ENCODE assay signal across 1 cellular context in the genomic region with DNA sequence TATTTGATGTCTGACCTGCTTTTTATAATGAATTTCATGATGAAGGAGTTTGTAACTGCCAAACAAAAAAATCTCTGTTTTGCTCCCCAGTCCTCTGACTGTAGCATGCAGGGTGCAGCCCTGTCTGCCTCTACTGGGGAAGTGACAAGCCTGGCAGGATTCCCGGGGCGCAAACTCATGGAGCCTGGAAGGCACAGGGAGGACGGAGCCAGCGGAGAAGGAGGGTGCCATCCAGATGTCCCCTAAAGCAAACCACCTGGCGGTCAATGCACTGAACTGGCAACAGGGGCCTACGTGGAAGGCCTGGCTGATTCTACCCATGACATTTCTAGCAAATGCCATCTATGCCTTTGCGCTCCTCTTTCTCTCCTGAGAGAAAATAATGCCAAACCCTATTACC.
TF ChIP-seq lines count a peak whose summit lies in the region.

No MANE protein-coding gene starts in this region.

TF ChIP-seq in HepG2, 621 proteins besides CTCF, POLR2A, EP300 and RAD21 (continued from another document):
- TF ChIP-seq ZFAT (CRISPR knock-in tag; conservative IDR thresholded peaks at IDR 0.05) (no peak), RARG (CRISPR knock-in tag; IDR thresholded peaks at IDR 0.05; ENCODE audit: low read depth) (no peak), TBX3 (IDR thresholded peaks at IDR 0.05; ENCODE audit: borderline replicate concordance) (no peak), IRF2 (CRISPR knock-in tag; IDR thresholded peaks at IDR 0.05) (no peak), ZNF775 (CRISPR knock-in tag; IDR thresholded peaks at IDR 0.05; ENCODE audit: borderline replicate concordance) (no peak), YEATS4 (CRISPR knock-in tag; IDR thresholded peaks at IDR 0.05; ENCODE audit: borderline replicate concordance) (no peak)
- TF ChIP-seq, protein P1, sequence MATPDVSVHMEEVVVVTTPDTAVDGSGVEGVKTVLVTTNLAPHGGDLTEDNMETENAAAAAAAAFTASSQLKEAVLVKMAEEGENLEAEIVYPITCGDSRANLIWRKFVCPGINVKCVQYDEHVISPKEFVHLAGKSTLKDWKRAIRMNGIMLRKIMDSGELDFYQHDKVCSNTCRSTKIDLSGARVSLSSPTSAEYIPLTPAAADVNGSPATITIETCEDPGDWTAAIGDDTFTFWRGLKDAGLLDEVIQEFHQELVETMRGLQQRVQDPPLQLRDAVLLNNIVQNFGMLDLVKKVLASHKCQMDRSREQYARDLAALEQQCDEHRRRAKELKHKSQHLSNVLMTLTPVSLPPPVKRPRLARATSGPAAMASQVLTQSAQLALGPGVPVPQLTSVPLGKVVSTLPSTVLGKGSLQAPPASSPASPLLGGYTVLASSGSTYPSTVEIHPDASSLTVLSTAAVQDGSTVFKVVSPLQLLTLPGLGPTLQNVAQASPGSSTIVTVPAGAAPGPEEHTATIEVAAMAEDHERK (CRISPR knock-in tag; IDR thresholded peaks at IDR 0.05; ENCODE audit: low read depth): no peak
